12 cellular contexts compared by ENCODE assay signal in the genomic region with DNA sequence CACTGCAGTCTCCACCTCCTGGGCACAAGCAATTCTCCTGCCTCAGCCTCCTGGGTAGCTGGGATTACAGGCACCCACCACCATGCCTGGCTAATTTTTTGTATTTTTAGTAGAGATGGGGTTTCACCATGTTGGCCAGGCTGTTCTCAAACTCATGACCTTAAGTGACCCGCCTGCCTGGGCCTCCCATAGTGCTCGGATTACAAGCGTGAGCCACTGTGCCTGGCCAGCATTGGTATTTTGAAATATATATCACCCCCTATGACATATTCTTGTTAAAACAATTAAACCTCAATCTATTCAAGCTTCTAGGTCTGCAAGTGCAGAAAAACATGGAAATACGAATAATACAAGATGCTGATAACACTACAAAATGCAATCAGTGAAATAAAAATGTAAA. TPM values are rescaled to one million over a fixed set of nuclear protein-coding genes. Genes with fewer than 3 reads are reported as not detected.
DNase-seq lines count a peak whose midpoint lies in the region; ATAC-seq and TF ChIP-seq lines count a peak whose summit lies in the region.
"Not testable (repeated sequence)": the region's sequence is repeated elsewhere in the genome, so short reads cannot be mapped to it uniquely, and the experiment has no call there.
"Had no signal": no experiment of that assay in that cellular context is flagged by ENCODE, and none has a peak within 500 bp of the region (broad histone marks: within the 10 kb centered on the region; RNA-seq: fewer than 3 reads in every experiment).

No MANE protein-coding gene starts in this region.

- TF ChIP-seq POLR2A in IMR-90 (IDR thresholded peaks at IDR 0.05; ENCODE audit: low read depth, low read length), result not testable (repeated sequence)

- CTCF ChIA-PET in IMR-90 (lab: Yijun Ruan, JAX), result not testable (repeated sequence)

- intact Hi-C loops in IMR-90 (cut with micrococcal nuclease), result not testable (repeated sequence)

- H3K9me3 ChIP-seq in GM23248 (ENCODE audit: low read depth); IMR-90 (ENCODE audit: control insufficient read depth, insufficient read depth, low read length): not testable (repeated sequence)

- H4K20me1 ChIP-seq in GM23248 (ENCODE audit: insufficient read depth); IMR-90 (ENCODE audit: insufficient read depth, low read length): not testable (repeated sequence)

- not testable (repeated sequence) for H3K23ac ChIP-seq in IMR-90 (ENCODE audit: low read depth, low read length)

- POLR2A ChIA-PET in IMR-90 (lab: Charles Lee; ENCODE audit: unreplicated experiment), result interaction anchor here (0.6 kb wide), 1 partner anchor 25 kb away, joined by 3 read pairs; no protein-coding TSS in a partner anchor

- not testable (repeated sequence) for H3K27me3 ChIP-seq in GM23248 (replicated peaks; ENCODE audit: insufficient read depth); IMR-90 (ENCODE audit: control insufficient read depth, insufficient read depth, low read length)

- BruUV-seq in IMR-90 (replicated peaks; lab: Mats Ljungman, UMichigan), result not testable (repeated sequence)

- not testable (repeated sequence) for H2AK9ac ChIP-seq in IMR-90 (replicated peaks; ENCODE audit: low read depth, low read length, poor library complexity)

- peak overlapping the region; percentile 75 for H2BK5ac ChIP-seq in IMR-90 (ENCODE audit: low read depth, low read length, poor library complexity, severe bottlenecking)

- not testable (repeated sequence) for H3K4ac ChIP-seq in IMR-90 (ENCODE audit: low read depth, low read length)

- dilution Hi-C loops in IMR-90 (cut with HindIII; ENCODE audit: low sequenced_read_pairs, unreplicated experiment), result not testable (repeated sequence)

- H2BK15ac ChIP-seq in IMR-90 (ENCODE audit: low read depth, low read length), result not testable (repeated sequence)

- not testable (repeated sequence) for H4K91ac ChIP-seq in IMR-90 (ENCODE audit: insufficient read depth, low read depth, low read length)

- not testable (repeated sequence) for TF ChIP-seq CTCF in IMR-90 (conservative IDR thresholded peaks at IDR 0.05; ENCODE audit: low read depth, low read length); cardiac fibroblast (IDR thresholded peaks at IDR 0.05; ENCODE audit: low read depth, low read length); fibroblast of mammary gland (conservative IDR thresholded peaks at IDR 0.05; ENCODE audit: control insufficient read depth, insufficient read depth, low read depth, low read length); fibroblast of villous mesenchyme (IDR thresholded peaks at IDR 0.05; ENCODE audit: insufficient read depth, low read depth, low read length)

- not testable (repeated sequence) for H2BK120ac ChIP-seq in IMR-90 (ENCODE audit: low read depth, low read length)

- not testable (repeated sequence) for H3K14ac ChIP-seq in IMR-90 (replicated peaks; ENCODE audit: low read depth, low read length)

- ATAC-seq in IMR-90 (ENCODE audit: low read depth), result peak; percentile 77

- not testable (repeated sequence) for H3K36me3 ChIP-seq in GM23248 (ENCODE audit: low read depth); IMR-90 (ENCODE audit: control insufficient read depth, insufficient read depth, low read length)

- H3K9me2 ChIP-seq in GM23248 (ENCODE audit: insufficient read depth), result not testable (repeated sequence)

- peak; percentile 7 for DNase-seq in GM23248
- DNase-seq in IMR-90, result peak; percentile 53
- DNase-seq in RPMI7951 (ENCODE audit: low read depth), result peak; percentile 9
- DNase-seq in cardiac fibroblast (ENCODE audit: low read depth in 2 of 2), result peak; percentile 11 to 19
- peak; percentile 66 for DNase-seq in fibroblast of mammary gland (ENCODE audit: low read depth)
- DNase-seq in fibroblast of villous mesenchyme (ENCODE audit: low read depth), result peak; percentile 22
- peak; percentile 26 for DNase-seq in myocyte (ENCODE audit: low read depth)

- not testable (repeated sequence) for H3K56ac ChIP-seq in IMR-90 (ENCODE audit: extremely low read depth, insufficient read depth, low read length)

- not testable (repeated sequence) for H2AK5ac ChIP-seq in IMR-90 (ENCODE audit: low read depth, low read length)

- not testable (repeated sequence) for H3K18ac ChIP-seq in IMR-90 (ENCODE audit: low read depth, low read length)

- H3F3A ChIP-seq in GM23248 (ENCODE audit: insufficient read depth), result peaks cover 12% of the 10 kb centered on the region

- not testable (repeated sequence) for H2AFZ ChIP-seq in GM23248; IMR-90 (replicated peaks; ENCODE audit: low read length, poor library complexity)

- not testable (repeated sequence) for TF ChIP-seq RAD21 in IMR-90 (IDR thresholded peaks at IDR 0.05; ENCODE audit: low read length)

- in situ Hi-C loops in GM23248 (cut with MboI); IMR-90 (cut with MboI; ENCODE audit: low sequenced_read_pairs): not testable (repeated sequence)

- H3K9ac ChIP-seq in GM23248; IMR-90 (ENCODE audit: low read depth, low read length): not testable (repeated sequence)

- not testable (repeated sequence) for H3K79me1 ChIP-seq in IMR-90 (ENCODE audit: low read depth in 1 of 2, low read length in 2 of 2)

- not testable (repeated sequence) for H4K8ac ChIP-seq in IMR-90 (ENCODE audit: low read depth in 2 of 2, low read length in 2 of 2)

- H3K79me2 ChIP-seq in GM23248 (ENCODE audit: insufficient read depth), result not testable (repeated sequence)

- H3K9me1 ChIP-seq in IMR-90 (ENCODE audit: insufficient read depth, low read length), result not testable (repeated sequence)

- not testable (repeated sequence) for H3K4me3 ChIP-seq in GM23248; IMR-90 (ENCODE audit: insufficient read depth, low read depth, low read length); cardiac fibroblast (replicated peaks in 1 of 2; ENCODE audit: low read depth in 2 of 2, low read length in 2 of 2); fibroblast of mammary gland (ENCODE audit: control insufficient read depth, low read depth, low read length); fibroblast of villous mesenchyme (ENCODE audit: low read depth, low read length)

- H3K27ac ChIP-seq in GM23248; IMR-90 (ENCODE audit: insufficient read depth, low read length): not testable (repeated sequence)

- H2BK20ac ChIP-seq in IMR-90 (ENCODE audit: low read depth, low read length), result not testable (repeated sequence)

- WGBS in GM23248 (ENCODE audit: low coverage in 1 of 2, low lambda C conversion rate in 2 of 2, missing lambda C conversion rate in 2 of 2), 2 experiments, result 76 to 79% methylated on average over 4 of the region's 4 CpGs
- WGBS in IMR-90 (ENCODE audit: extremely low coverage in 2 of 2, insufficient read length in 1 of 2), 2 experiments, result no CpG with 5 or more reads among the region's 4 CpGs

- H3K4me1 ChIP-seq in GM23248 (ENCODE audit: insufficient read depth), result peaks cover 17% of the 10 kb centered on the region
- H3K4me1 ChIP-seq in IMR-90 (ENCODE audit: control insufficient read depth, insufficient read depth, low read length), result not testable (repeated sequence)

- H4K5ac ChIP-seq in IMR-90 (ENCODE audit: low read depth, low read length), result not testable (repeated sequence)

- H3K4me2 ChIP-seq in GM23248 (ENCODE audit: unreplicated experiment); IMR-90 (ENCODE audit: low read depth, low read length): not testable (repeated sequence)

RNA-seq across cellular contexts. Expression of a gene that starts 43.6 kb away (rescaled TPM):
- total RNA-seq in GM23248 (2014; rRNA removed; shearing (Covaris generic)), result 3.5 and 4.9 TPM in 2 replicates
- 5.4 and 5.6 TPM in 2 replicates for polyA plus RNA-seq in GM23248 (2016; fragmentation: Nextera tagmentation; extraction: Ambion mirVana)
- 7.2 and 7.7 TPM in 2 replicates for total RNA-seq in IMR-90 (2012; rRNA removed)
- 2.9 and 3.4 TPM in 2 replicates for polyA plus RNA-seq in IMR-90 (2012; rRNA removed)
- 0.70 and 0.75 TPM in 2 replicates for polyA plus RNA-seq in IMR-90 (2012; cell fraction: cytosol; rRNA removed)
- polyA plus RNA-seq in IMR-90 (2012; cell fraction: nucleus; rRNA removed; ENCODE audit: low replicate concordance), result 2.3 and 9.1 TPM in 2 replicates
- total RNA-seq in RPMI7951 (2014; rRNA removed; shearing (Covaris generic)), result 6.7 and 8.9 TPM in 2 replicates
- 6.5 and 7.1 TPM in 2 replicates for total RNA-seq in fibroblast of villous mesenchyme
- total RNA-seq in myocyte, result 0.13 and 0.52 TPM in 2 replicates
- polyA plus RNA-seq in myocyte (2012), result 0.24 TPM
- total RNA-seq: A172 had no signal
- polyA plus RNA-seq: CD8-positive, alpha-beta memory T cell had no signal

RNA-seq across cellular contexts. Expression of a gene that starts 49.1 kb away (rescaled TPM):
- total RNA-seq in GM23248 (2014; rRNA removed; shearing (Covaris generic)), result not detected in 2 replicates
- polyA plus RNA-seq in GM23248 (2016; fragmentation: Nextera tagmentation; extraction: Ambion mirVana) (0.18 TPM in 1 of 2 replicates, not detected in the other), IMR-90 (2012; rRNA removed) (not detected in 2 replicates)
- total RNA-seq in IMR-90 (2012; rRNA removed) (not detected in 2 replicates), fibroblast of villous mesenchyme (not detected in 2 replicates), myocyte (not detected in 2 replicates)
- not detected in 2 replicates for polyA plus RNA-seq in IMR-90 (2012; cell fraction: cytosol; rRNA removed)
- polyA plus RNA-seq in IMR-90 (2012; cell fraction: nucleus; rRNA removed; ENCODE audit: low replicate concordance), result not detected in 2 replicates
- not detected in 2 replicates for total RNA-seq in RPMI7951 (2014; rRNA removed; shearing (Covaris generic))
- polyA plus RNA-seq in myocyte (2012), result not detected
- total RNA-seq: A172; CD4-positive, CD25-positive, alpha-beta regulatory T cell; CD8-positive, alpha-beta memory T cell; H4 had no signal
- polyA plus RNA-seq: CD4-positive, CD25-positive, alpha-beta regulatory T cell; CD8-positive, alpha-beta memory T cell; IgD-negative memory B cell had no signal

RNA-seq across cellular contexts. Expression of a gene that starts 50.3 kb away (rescaled TPM):
- total RNA-seq in GM23248 (2014; rRNA removed; shearing (Covaris generic)), result 1.3 and 2.1 TPM in 2 replicates
- polyA plus RNA-seq in GM23248 (2016; fragmentation: Nextera tagmentation; extraction: Ambion mirVana), result 1.3 and 2.4 TPM in 2 replicates
- 2.5 and 3.1 TPM in 2 replicates for total RNA-seq in IMR-90 (2012; rRNA removed)
- polyA plus RNA-seq in IMR-90 (2012; rRNA removed), result 0.47 and 0.82 TPM in 2 replicates
- polyA plus RNA-seq in IMR-90 (2012; cell fraction: cytosol; rRNA removed), result 0.09 and 0.37 TPM in 2 replicates
- polyA plus RNA-seq in IMR-90 (2012; cell fraction: nucleus; rRNA removed; ENCODE audit: low replicate concordance), result 0.11 and 1.2 TPM in 2 replicates
- 2.6 and 3.5 TPM in 2 replicates for total RNA-seq in RPMI7951 (2014; rRNA removed; shearing (Covaris generic))
- 2.6 and 3.2 TPM in 2 replicates for total RNA-seq in fibroblast of villous mesenchyme
- total RNA-seq in myocyte, result 1.9 and 2.8 TPM in 2 replicates
- polyA plus RNA-seq in myocyte (2012), result 1.3 TPM
- total RNA-seq: CD4-positive, CD25-positive, alpha-beta regulatory T cell; CD8-positive, alpha-beta memory T cell had no signal
- polyA plus RNA-seq: CD4-positive, CD25-positive, alpha-beta regulatory T cell; CD8-positive, alpha-beta memory T cell; IgD-negative memory B cell had no signal

RNA-seq across cellular contexts. Expression of a gene that starts 50.4 kb away (rescaled TPM):
- total RNA-seq in GM23248 (2014; rRNA removed; shearing (Covaris generic)), result not detected in 2 replicates
- polyA plus RNA-seq in GM23248 (2016; fragmentation: Nextera tagmentation; extraction: Ambion mirVana), result 0.13 TPM in 1 of 2 replicates, not detected in the other
- total RNA-seq in IMR-90 (2012; rRNA removed), result under 0.01 TPM in 2 replicates
- not detected in 2 replicates for polyA plus RNA-seq in IMR-90 (2012; rRNA removed)
- polyA plus RNA-seq in IMR-90 (2012; cell fraction: cytosol; rRNA removed), result not detected in 2 replicates
- 0.03 TPM in 1 of 2 replicates, not detected in the other for polyA plus RNA-seq in IMR-90 (2012; cell fraction: nucleus; rRNA removed; ENCODE audit: low replicate concordance)
- 0.12 TPM in 1 of 2 replicates, not detected in the other for total RNA-seq in RPMI7951 (2014; rRNA removed; shearing (Covaris generic))
- under 0.01 and 0.32 TPM in 2 replicates for total RNA-seq in fibroblast of villous mesenchyme
- not detected in 2 replicates for total RNA-seq in myocyte
- polyA plus RNA-seq in myocyte (2012), result not detected
- total RNA-seq: A172; CD4-positive, CD25-positive, alpha-beta regulatory T cell; CD8-positive, alpha-beta memory T cell had no signal
- polyA plus RNA-seq: CD4-positive, CD25-positive, alpha-beta regulatory T cell; CD8-positive, alpha-beta memory T cell; IgD-negative memory B cell had no signal

Comparison
In these comparisons a context has a peak if more than half of its experiments do, and no peak if none do; other contexts are left out.
1. DNase-seq: peak in every context shown above with its lines; median percentile 66 in fibroblast of mammary gland; 53 in IMR-90; 26 in myocyte; 22 in fibroblast of villous mesenchyme; 15 in cardiac fibroblast; 9 in RPMI7951; 7 in GM23248.